ENCODE assay signal across 23 cellular contexts in genomic region chr3:146275476-146275875, GRCh38. TPM values are rescaled to one million over a fixed set of nuclear protein-coding genes. Genes with fewer than 3 reads are reported as not detected.
DNase-seq lines count a peak whose midpoint lies in the region; ATAC-seq and TF ChIP-seq lines count a peak whose summit lies in the region.
"Had no signal": no experiment of that assay in that cellular context is flagged by ENCODE, and none has a peak within 500 bp of the region (broad histone marks: within the 10 kb centered on the region; RNA-seq: fewer than 3 reads in every experiment).

No MANE protein-coding gene starts in this region.

- TF ChIP-seq CTCF in HFFc6 (IDR thresholded peaks at IDR 0.05), result no peak
- no peak for TF ChIP-seq CTCF in coronary artery (IDR thresholded peaks at IDR 0.05)
- TF ChIP-seq CTCF in osteoblast (IDR thresholded peaks at IDR 0.05; ENCODE audit: extremely low read depth, low read depth, low read length), result no peak
- TF ChIP-seq CTCF in thyroid gland (IDR thresholded peaks at IDR 0.05), result no peak

- H3K36me3 Mint-ChIP-seq in HFFc6 (ENCODE audit: low read depth), result no peaks in the 10 kb centered on the region
- H3K36me3 Mint-ChIP-seq: naive thymus-derived CD8-positive, alpha-beta T cell; stimulated activated memory B cell treated with anti-CD40 and anti-IgM and Interleukin-4, amounts not matched to agents 10 μg/mL and 1 μg/mL and 100 μg/mL, for 72 hours had no signal

- H3K4me3 Mint-ChIP-seq in HFFc6, result no peak overlapping the region
- H3K4me3 Mint-ChIP-seq: activated naive CD4-positive, alpha-beta T cell treated with anti-CD3 and anti-CD28 coated beads for 36 hours; naive thymus-derived CD8-positive, alpha-beta T cell; stimulated activated memory B cell treated with anti-CD40 and anti-IgM and Interleukin-4, amounts not matched to agents 10 μg/mL and 1 μg/mL and 100 μg/mL, for 72 hours had no signal

- peak overlapping the region; percentile 7 for H3K4me2 ChIP-seq in osteoblast (ENCODE audit: insufficient read depth, low read length)
- H3K4me2 ChIP-seq: BLaER1 treated with 17β-estradiol and CSF1 and Interleukin-3, amounts not matched to agents 10 nM and 100 nM had no signal

- H3K27me3 ChIP-seq in osteoblast (ENCODE audit: insufficient read depth, low read length) (no peaks in the 10 kb centered on the region), thyroid gland (no peaks in the 10 kb centered on the region)
- H3K27me3 ChIP-seq: BLaER1 treated with 17β-estradiol and CSF1 and Interleukin-3, amounts not matched to agents 10 nM and 100 nM; cardiac muscle cell; SJSA1 had no signal

- H3K79me2 ChIP-seq in osteoblast (ENCODE audit: insufficient read depth, low read length), result no peaks in the 10 kb centered on the region

- no peaks in the 10 kb centered on the region for H3K9me3 Mint-ChIP-seq in HFFc6
- H3K9me3 Mint-ChIP-seq: activated naive CD4-positive, alpha-beta T cell treated with anti-CD3 and anti-CD28 coated beads for 36 hours; naive thymus-derived CD8-positive, alpha-beta T cell; stimulated activated memory B cell treated with anti-CD40 and anti-IgM and Interleukin-4, amounts not matched to agents 10 μg/mL and 1 μg/mL and 100 μg/mL, for 72 hours had no signal

- H3K27me3 Mint-ChIP-seq in HFFc6 (ENCODE audit: insufficient read depth), result no peaks in the 10 kb centered on the region
- H3K27me3 Mint-ChIP-seq: stimulated activated memory B cell treated with anti-CD40 and anti-IgM and Interleukin-4, amounts not matched to agents 10 μg/mL and 1 μg/mL and 100 μg/mL, for 72 hours had no signal

- peaks cover 41% of the 10 kb centered on the region for H3K4me1 Mint-ChIP-seq in HFFc6 (ENCODE audit: low read depth)
- H3K4me1 Mint-ChIP-seq: naive thymus-derived CD8-positive, alpha-beta T cell; stimulated activated memory B cell treated with anti-CD40 and anti-IgM and Interleukin-4, amounts not matched to agents 10 μg/mL and 1 μg/mL and 100 μg/mL, for 72 hours had no signal

- H2AFZ ChIP-seq in osteoblast (ENCODE audit: low read length), result no peak overlapping the region

- no peaks in the 10 kb centered on the region for H4K20me1 ChIP-seq in osteoblast (ENCODE audit: insufficient read depth, low read length)
- H4K20me1 ChIP-seq: BLaER1 treated with 17β-estradiol and CSF1 and Interleukin-3, amounts not matched to agents 10 nM and 100 nM had no signal

- H3K9me3 ChIP-seq in osteoblast (ENCODE audit: low read depth, low read length), result no peaks in the 10 kb centered on the region
- H3K9me3 ChIP-seq in thyroid gland, result no peaks in the 10 kb centered on the region
- H3K9me3 ChIP-seq: BLaER1 treated with 17β-estradiol and CSF1 and Interleukin-3, amounts not matched to agents 10 nM and 100 nM; SJSA1 had no signal

- H3K27ac Mint-ChIP-seq in HFFc6, result peak overlapping the region; percentile 57; the same call in 1 of the 2 replicates
- H3K27ac Mint-ChIP-seq: activated naive CD4-positive, alpha-beta T cell treated with anti-CD3 and anti-CD28 coated beads for 36 hours; naive thymus-derived CD8-positive, alpha-beta T cell; stimulated activated memory B cell treated with anti-CD40 and anti-IgM and Interleukin-4, amounts not matched to agents 10 μg/mL and 1 μg/mL and 100 μg/mL, for 72 hours had no signal

- ATAC-seq in HG03354 (IDR thresholded peaks at IDR 0.05; ENCODE audit: poor library complexity, severe bottlenecking, unreplicated experiment) (no peak), GM21447 (IDR thresholded peaks at IDR 0.05; ENCODE audit: unreplicated experiment) (no peak)
- ATAC-seq: naive thymus-derived CD8-positive, alpha-beta T cell; stimulated activated memory B cell treated with anti-CD40 and anti-IgM and Interleukin-4, amounts not matched to agents 10 μg/mL and 1 μg/mL and 100 μg/mL, for 72 hours had no signal

- intact Hi-C loops in thyroid gland (cut with DNase I), result no loop called here

- H3K27ac ChIP-seq in coronary artery (peak overlapping the region; percentile 78 to 80), osteoblast (ENCODE audit: low read depth, low read length) (peak overlapping the region; percentile 95), thyroid gland (peak overlapping the region in 2 of 3 donors; percentile 43 to 44)
- H3K27ac ChIP-seq: BLaER1 treated with 17β-estradiol and CSF1 and Interleukin-3, amounts not matched to agents 10 nM and 100 nM; cardiac muscle cell; SJSA1 had no signal

- H3K36me3 ChIP-seq in osteoblast (ENCODE audit: insufficient read depth, low read length) (no peaks in the 10 kb centered on the region), thyroid gland (no peaks in the 10 kb centered on the region)
- H3K36me3 ChIP-seq: BLaER1 treated with 17β-estradiol and CSF1 and Interleukin-3, amounts not matched to agents 10 nM and 100 nM; cardiac muscle cell; SJSA1 had no signal

- DNase-seq in HFFc6 (no peak), coronary artery (ENCODE audit: low spot score) (no peak), osteoblast (ENCODE audit: insufficient read length, low spot score, missing footprints) (no peak), thyroid gland (no peak), SHP77 treated with DMSO at 0.1 percent for 48 hours (lab: John Stamatoyannopoulos, UW) (no peak)
- DNase-seq: activated CD4-positive, alpha-beta T cell treated with anti-CD3 and anti-CD28 coated beads, Interleukin-2, amount 50 U/mL, for 4 hours; activated naive CD4-positive, alpha-beta T cell treated with anti-CD3 and anti-CD28 coated beads for 36 hours; islet precursor cell; KG1; midbrain; naive thymus-derived CD8-positive, alpha-beta T cell; NCI-H1417 treated with DMSO at 0.1 percent for 48 hours; NCI-H2081; NCI-H748 treated with DMSO at 0.1 percent for 48 hours; stimulated activated CD4-positive, alpha-beta T cell treated with anti-CD3 and anti-CD28 coated beads, Interleukin-4, amount 100 ng/mL, for 4 hours; T-helper 1 cell; trophoblast cell had no signal

- 93 to 95% methylated on average over 3 of the region's 3 CpGs for WGBS in thyroid gland, 2 donors

- H3K4me1 ChIP-seq in osteoblast (ENCODE audit: insufficient read depth, low read length), result peaks cover 40% of the 10 kb centered on the region
- no peaks in the 10 kb centered on the region for H3K4me1 ChIP-seq in thyroid gland
- H3K4me1 ChIP-seq: BLaER1 treated with 17β-estradiol and CSF1 and Interleukin-3, amounts not matched to agents 10 nM and 100 nM; SJSA1 had no signal

- H3K4me3 ChIP-seq in coronary artery (no peak overlapping the region), osteoblast (ENCODE audit: insufficient read depth, low read length) (no peak overlapping the region), thyroid gland (replicated peaks in 1 of 3) (no peak overlapping the region)
- H3K4me3 ChIP-seq: BLaER1 treated with 17β-estradiol and CSF1 and Interleukin-3, amounts not matched to agents 10 nM and 100 nM; cardiac muscle cell; SJSA1 had no signal

- no peak for TF ChIP-seq POLR2A in thyroid gland (IDR thresholded peaks at IDR 0.05)

RNA-seq across cellular contexts. Expression of gene PLSCR4, which starts 24.6 kb away (rescaled TPM):
- 10 to 100 TPM in 3 of 6 experiments, 1 to 10 TPM in 3; 6.7 to 11.9 (median 9.8) TPM for total RNA-seq in HFFc6 (2021; fragmentation: NEBNext Ultra II Directional; extraction: Animal tissue kit (Norgen Biotek cat#: 25700))
- total RNA-seq in osteoblast, result 54.6 and 77.8 TPM in 2 replicates
- 100 to 1,000 TPM in 1 of 4 donors, 10 to 100 TPM in 3; 61.6 to 110 (median 78.4) TPM for total RNA-seq in thyroid gland
- total RNA-seq: activated naive CD4-positive, alpha-beta T cell treated with anti-CD3 and anti-CD28 coated beads for 36 hours; naive thymus-derived CD8-positive, alpha-beta T cell had no signal

Comparison
In these comparisons a context has a peak if more than half of its experiments do, and no peak if none do; other contexts are left out.
1. H3K27ac ChIP-seq: peak in every context shown above with its lines; median percentile 95 in osteoblast; 79 in coronary artery; 44 in thyroid gland.